14 cellular contexts compared by ENCODE assay signal in genomic region chr12:88450130-88450529, GRCh38.
"Had no signal": no experiment of that assay in that cellular context is flagged by ENCODE, and none has a peak within 500 bp of the region (broad histone marks: within the 10 kb centered on the region; RNA-seq: fewer than 3 reads in every experiment).

No MANE protein-coding gene starts in this region.

- H3K27ac ChIP-seq: pancreas, thoracic aorta, WERI-Rb-1 had no signal

- H3K4me3 ChIP-seq: pancreas, thoracic aorta had no signal

- H3K9me3 ChIP-seq: pancreas, thoracic aorta had no signal

- ATAC-seq: left cardiac atrium; naive thymus-derived CD8-positive, alpha-beta T cell; pancreas; sciatic nerve; stimulated activated naive B cell treated with anti-CD40 and anti-IgM and Interleukin-4, amounts not matched to agents 10 μg/mL and 1 μg/mL and 100 μg/mL, for 72 hours had no signal

- H3K36me3 ChIP-seq: pancreas, thoracic aorta, WERI-Rb-1 had no signal

- DNase-seq: activated CD4-positive, alpha-beta T cell treated with anti-CD3 and anti-CD28 coated beads, Interleukin-2, amount 50 U/mL, for 48 hours; activated naive CD8-positive, alpha-beta T cell treated with anti-CD3 and anti-CD28 coated beads for 36 hours; amygdala; caudate nucleus; erythroblast; left cardiac atrium; mesenchymal stem cell; naive thymus-derived CD8-positive, alpha-beta T cell; pancreas; stimulated activated CD4-positive, alpha-beta T cell treated with anti-CD3 and anti-CD28 coated beads, Interleukin-4, amount 100 ng/mL, for 4 hours; stimulated activated naive B cell treated with anti-CD40 and anti-IgM and Interleukin-4, amounts not matched to agents 10 μg/mL and 1 μg/mL and 100 μg/mL, for 72 hours; WERI-Rb-1 had no signal

- H3K27me3 ChIP-seq: pancreas had no signal

- H3K4me1 ChIP-seq: pancreas had no signal
